ENCODE assay signal across 17 cellular contexts in the genomic region with DNA sequence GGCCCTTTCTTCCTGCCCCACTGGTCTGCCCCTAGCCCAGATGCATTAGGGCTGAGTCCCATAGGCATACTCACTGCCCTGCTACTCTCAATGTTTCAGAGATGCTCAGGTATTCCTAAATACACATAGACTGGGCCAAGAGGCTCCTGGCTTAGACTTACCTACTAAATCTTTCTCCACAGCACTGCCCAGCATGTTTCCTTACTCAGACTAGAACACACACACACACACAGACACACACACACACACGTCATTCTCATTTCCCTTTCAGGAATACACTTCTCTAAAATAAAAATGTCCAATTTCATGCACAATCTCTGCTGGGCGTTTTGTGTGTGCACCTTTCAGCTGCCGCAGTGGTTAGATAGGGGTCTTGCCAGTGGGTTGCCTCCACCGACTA.
"Had no signal": no experiment of that assay in that cellular context is flagged by ENCODE, and none has a peak within 500 bp of the region (broad histone marks: within the 10 kb centered on the region; RNA-seq: fewer than 3 reads in every experiment).

No MANE protein-coding gene starts in this region.

- H3K4me1 ChIP-seq: ascending aorta had no signal

- H3K36me3 Mint-ChIP-seq: activated naive CD4-positive, alpha-beta T cell treated with anti-CD3 and anti-CD28 coated beads, Interleukin-2, amount 50 U/mL, for 24 hours had no signal

- H3K4me3 ChIP-seq: ascending aorta, coronary artery, lung, suprapubic skin had no signal

- H3K27me3 ChIP-seq: ascending aorta, suprapubic skin had no signal

- H3K9me3 Mint-ChIP-seq: activated naive CD4-positive, alpha-beta T cell treated with anti-CD3 and anti-CD28 coated beads, Interleukin-2, amount 50 U/mL, for 24 hours; central memory CD8-positive, alpha-beta T cell; stimulated activated naive CD8-positive, alpha-beta T cell treated with anti-CD3 and anti-CD28 coated beads, Interleukin-15, Interleukin-2, amounts not matched to agents 100 ng/mL and 50 ng/mL, for 24 hours had no signal

- H3K27ac Mint-ChIP-seq: activated naive CD4-positive, alpha-beta T cell treated with anti-CD3 and anti-CD28 coated beads, Interleukin-2, amount 50 U/mL, for 24 hours; nephron progenitor cell; progenitor cell of endocrine pancreas; stimulated activated naive CD8-positive, alpha-beta T cell treated with anti-CD3 and anti-CD28 coated beads, Interleukin-15, Interleukin-2, amounts not matched to agents 100 ng/mL and 50 ng/mL, for 24 hours had no signal

- H3K27ac ChIP-seq: ascending aorta, coronary artery, suprapubic skin had no signal

- H3K4me1 Mint-ChIP-seq: activated naive CD4-positive, alpha-beta T cell treated with anti-CD3 and anti-CD28 coated beads, Interleukin-2, amount 50 U/mL, for 24 hours; central memory CD8-positive, alpha-beta T cell; nephron progenitor cell had no signal

- DNase-seq: activated CD4-positive, alpha-beta T cell treated with anti-CD3 and anti-CD28 coated beads for 1 hour; activated gamma-delta T cell; head of caudate nucleus; midbrain; nephron progenitor cell; nucleus accumbens; stimulated activated CD4-positive, alpha-beta T cell treated with anti-CD3 and anti-CD28 coated beads, Interleukin-2, amount 100 ng/mL, for 24 hours; T-helper 9 cell; trophoblast cell had no signal

- H3K9me3 ChIP-seq: ascending aorta, suprapubic skin had no signal

- H3K36me3 ChIP-seq: ascending aorta, suprapubic skin had no signal

- H3K4me3 Mint-ChIP-seq: activated naive CD4-positive, alpha-beta T cell treated with anti-CD3 and anti-CD28 coated beads, Interleukin-2, amount 50 U/mL, for 24 hours; central memory CD8-positive, alpha-beta T cell; nephron progenitor cell; stimulated activated naive CD8-positive, alpha-beta T cell treated with anti-CD3 and anti-CD28 coated beads, Interleukin-15, Interleukin-2, amounts not matched to agents 100 ng/mL and 50 ng/mL, for 24 hours had no signal
